In the genomic region with DNA sequence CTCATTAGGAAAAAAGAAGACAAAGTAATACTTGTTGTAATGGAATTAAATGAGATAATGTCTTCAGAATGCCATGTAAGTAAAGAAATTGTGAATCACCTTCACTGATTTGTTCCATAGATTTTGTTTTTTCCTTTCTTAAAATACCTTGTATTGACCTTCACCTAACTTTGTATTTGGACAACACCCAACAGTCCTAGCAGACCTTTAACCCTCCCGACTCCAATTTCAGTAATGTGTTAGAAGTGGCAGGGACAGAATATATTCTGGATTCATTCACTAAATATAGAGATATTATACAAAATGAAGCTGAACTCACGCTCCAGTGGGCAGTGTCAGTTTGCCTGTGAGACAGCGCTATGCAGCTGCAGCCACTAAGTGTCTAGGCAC, we compare ENCODE assay signal across 16 cellular contexts.
"Had no signal": no experiment of that assay in that cellular context is flagged by ENCODE, and none has a peak within 500 bp of the region (broad histone marks: within the 10 kb centered on the region; RNA-seq: fewer than 3 reads in every experiment).

No MANE protein-coding gene starts in this region.

- DNase-seq: activated CD4-positive, alpha-beta T cell treated with anti-CD3 and anti-CD28 coated beads for 1 hour; activated CD4-positive, alpha-beta T cell treated with anti-CD3 and anti-CD28 coated beads, Interleukin-2, amount 50 U/mL, for 48 hours; activated CD8-positive, alpha-beta memory T cell treated with anti-CD3 and anti-CD28 coated beads, Interleukin-2, amount 10 ng/mL, durations not matched to agents 7 days and 5 days; activated effector memory CD4-positive, alpha-beta T cell treated with anti-CD3 and anti-CD28 coated beads, Interleukin-2, amount 50 U/mL, for 16 hours; activated T-cell treated with anti-CD3 and anti-CD28 coated beads, Interleukin-2, amount 50 U/mL, for 24 hours; brain microvascular endothelial cell; esophagus squamous epithelium; foreskin fibroblast; left colon; stimulated activated CD4-positive, alpha-beta T cell treated with anti-CD3 and anti-CD28 coated beads, Interleukin-4, amount 100 ng/mL, for 4 hours; stimulated activated naive CD8-positive, alpha-beta T cell treated with anti-CD3 and anti-CD28 coated beads, Interleukin-15, amount 100 ng/mL, for 72 hours; uterus had no signal

- H3K27ac ChIP-seq: brain microvascular endothelial cell, thoracic aorta, uterus had no signal

- H3K4me1 ChIP-seq: uterus had no signal

- H3K27me3 ChIP-seq: brain microvascular endothelial cell, esophagus squamous epithelium, uterus had no signal

- H3K9me3 ChIP-seq: esophagus squamous epithelium, thoracic aorta, uterus had no signal

- H3K36me3 ChIP-seq: brain microvascular endothelial cell, thoracic aorta, uterus had no signal

- H3K4me3 ChIP-seq: esophagus squamous epithelium, skin epidermis, thoracic aorta, uterus had no signal

- ATAC-seq: activated CD8-positive, alpha-beta memory T cell treated with anti-CD3 and anti-CD28 coated beads, Interleukin-2, amount 10 ng/mL, durations not matched to agents 7 days and 5 days; activated naive CD4-positive, alpha-beta T cell treated with anti-CD3 and anti-CD28 coated beads, Interleukin-2, amount 50 U/mL, for 72 hours; natural killer cell treated with Interleukin-12 subunit alpha and Interleukin-12 subunit beta and Interleukin-15 and Interleukin-18, amount 100 ng/mL, for 72 hours; stimulated activated naive CD8-positive, alpha-beta T cell treated with anti-CD3 and anti-CD28 coated beads, Interleukin-15, amount 100 ng/mL, for 72 hours had no signal
